Comparison of ENCODE assay signal across 2 cellular contexts in the genomic region with DNA sequence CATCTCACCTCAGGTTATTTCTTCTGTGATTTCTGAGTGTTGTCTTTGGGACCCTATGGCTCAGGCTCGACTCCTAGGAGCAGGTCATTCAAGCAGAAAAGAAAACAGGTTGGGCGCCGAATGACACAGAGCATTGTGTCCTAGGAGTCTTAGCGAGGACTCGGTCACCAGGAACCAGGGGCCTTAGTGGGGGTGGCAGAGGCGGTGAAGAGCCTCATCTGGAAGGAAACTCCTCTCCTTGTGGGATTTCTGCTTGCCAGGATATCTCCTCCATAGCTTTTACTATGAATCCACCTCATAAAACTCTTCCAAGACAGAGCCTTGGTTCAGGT.
TF ChIP-seq lines count a peak whose summit lies in the region.

No MANE protein-coding gene starts in this region.

TF ChIP-seq in GM12878, 131 proteins besides CTCF, POLR2A, EP300 and RAD21:
- TF ChIP-seq NFIC (IDR thresholded peaks at IDR 0.05; ENCODE audit: low read depth, low read length): no peak
- no peak for TF ChIP-seq ZBTB4 (CRISPR knock-in tag; IDR thresholded peaks at IDR 0.05)
- no peak for TF ChIP-seq TAF1 (IDR thresholded peaks at IDR 0.05; ENCODE audit: borderline replicate concordance, low read depth, low read length)
- TF ChIP-seq, protein P1, sequence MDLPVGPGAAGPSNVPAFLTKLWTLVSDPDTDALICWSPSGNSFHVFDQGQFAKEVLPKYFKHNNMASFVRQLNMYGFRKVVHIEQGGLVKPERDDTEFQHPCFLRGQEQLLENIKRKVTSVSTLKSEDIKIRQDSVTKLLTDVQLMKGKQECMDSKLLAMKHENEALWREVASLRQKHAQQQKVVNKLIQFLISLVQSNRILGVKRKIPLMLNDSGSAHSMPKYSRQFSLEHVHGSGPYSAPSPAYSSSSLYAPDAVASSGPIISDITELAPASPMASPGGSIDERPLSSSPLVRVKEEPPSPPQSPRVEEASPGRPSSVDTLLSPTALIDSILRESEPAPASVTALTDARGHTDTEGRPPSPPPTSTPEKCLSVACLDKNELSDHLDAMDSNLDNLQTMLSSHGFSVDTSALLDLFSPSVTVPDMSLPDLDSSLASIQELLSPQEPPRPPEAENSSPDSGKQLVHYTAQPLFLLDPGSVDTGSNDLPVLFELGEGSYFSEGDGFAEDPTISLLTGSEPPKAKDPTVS (IDR thresholded peaks at IDR 0.05; ENCODE audit: low read depth, low read length): no peak
- TF ChIP-seq RELA (IDR thresholded peaks at IDR 0.05; ENCODE audit: borderline replicate concordance, partially characterized antibody): no peak
- no peak for TF ChIP-seq CHD4 (IDR thresholded peaks at IDR 0.05)

TF ChIP-seq in HepG2, 621 proteins besides CTCF, POLR2A, EP300 and RAD21:
- TF ChIP-seq ZBTB3 (CRISPR knock-in tag; IDR thresholded peaks at IDR 0.05; ENCODE audit: borderline replicate concordance, low read depth) (no peak), ASH2L (IDR thresholded peaks at IDR 0.05; ENCODE audit: insufficient read length, low read depth, low read length) (peak; percentile 5)
